Comparison of ENCODE assay signal across 2 cellular contexts in genomic region chr1:62754938-62755337, GRCh38.
A peak's percentile ranks its signal among the peaks of the same experiment; 100 is the strongest.
TF ChIP-seq lines count a peak whose summit lies in the region.
"Not testable (repeated sequence)": the region's sequence is repeated elsewhere in the genome, so short reads cannot be mapped to it uniquely, and the experiment has no call there.

No MANE protein-coding gene starts in this region.

TF ChIP-seq in H1, 55 proteins besides CTCF, POLR2A, EP300 and RAD21:
- peak; percentile 74; the same call in 1 of the 2 replicates for TF ChIP-seq FOSL1 (IDR thresholded peaks at IDR 0.05; ENCODE audit: insufficient read depth, low read depth, low read length)

TF ChIP-seq in HepG2, 621 proteins besides CTCF, POLR2A, EP300 and RAD21:
- TF ChIP-seq ZNF644 (CRISPR knock-in tag; IDR thresholded peaks at IDR 0.05; ENCODE audit: low read depth) (0 out of 2 replicates have a peak, but pooled peaks have one; percentile 9), POGZ (CRISPR knock-in tag; IDR thresholded peaks at IDR 0.05) (0 out of 2 replicates have a peak, but pooled peaks have one; percentile 42), GABPA (CRISPR knock-in tag; IDR thresholded peaks at IDR 0.05; ENCODE audit: low read depth) (0 out of 2 replicates have a peak, but pooled peaks have one; percentile 17), ZMYM4 (CRISPR knock-in tag; IDR thresholded peaks at IDR 0.05) (peak; percentile 50; the same call in 1 of the 2 replicates)
- TF ChIP-seq GABPA (IDR thresholded peaks at IDR 0.05; ENCODE audit: low read depth, low read length): not testable (repeated sequence)
TF ChIP-seq in HepG2: peak in this region for 4; not testable (repeated sequence) for 617.
